10 cellular contexts compared by ENCODE assay signal in the genomic region with DNA sequence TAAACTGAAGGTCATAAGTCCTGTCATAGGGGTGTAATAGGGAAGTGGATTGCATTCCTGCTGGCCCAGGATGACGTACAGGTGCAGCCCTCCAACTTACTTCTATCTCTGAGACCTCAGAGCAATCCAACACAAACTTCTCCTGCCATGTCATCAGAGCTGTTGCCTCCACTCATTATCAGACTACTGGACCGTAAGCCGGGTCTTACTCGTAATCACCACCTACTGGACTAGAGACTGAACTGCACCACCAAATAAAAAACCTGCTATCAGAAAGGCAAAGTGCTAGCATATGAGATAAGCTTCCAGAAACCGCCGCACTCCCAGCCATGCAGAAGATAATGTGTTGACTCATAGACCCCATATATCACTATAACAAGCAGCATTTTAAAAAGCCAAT.
A peak's percentile ranks its signal among the peaks of the same experiment; 100 is the strongest.
DNase-seq lines count a peak whose midpoint lies in the region; ATAC-seq, FAIRE-seq and TF ChIP-seq lines count a peak whose summit lies in the region.
"Had no signal": no experiment of that assay in that cellular context is flagged by ENCODE, and none has a peak within 500 bp of the region (broad histone marks: within the 10 kb centered on the region; RNA-seq: fewer than 3 reads in every experiment).

No MANE protein-coding gene starts in this region.

- CTCF ChIA-PET in IMR-90 (lab: Yijun Ruan, JAX): interaction anchor here (0.5 kb wide), 1 partner anchor 10 kb away, joined by 3 read pairs; no protein-coding TSS in a partner anchor
- CTCF ChIA-PET in WTC11 (lab: Charles Lee): interaction anchor here (0.5 to 1.5 kb wide), 11 partner anchors 9 to 742 kb away, joined by 3 to 6 read pairs (median 3); no protein-coding TSS in a partner anchor
- CTCF ChIA-PET in HepG2 (lab: Yijun Ruan, JAX; ENCODE audit: low intra/inter-chr PET ratio, low total read pairs): no interaction called here

- H2BK120ac ChIP-seq in IMR-90 (ENCODE audit: low read depth, low read length): no peak overlapping the region

- H3K56ac ChIP-seq in IMR-90 (ENCODE audit: extremely low read depth, insufficient read depth, low read length): no peak overlapping the region

- H3K14ac ChIP-seq in IMR-90 (replicated peaks; ENCODE audit: low read depth, low read length): no peak overlapping the region

- intact Hi-C loops in IMR-90 (cut with micrococcal nuclease) (no loop called here), HepG2 (cut with micrococcal nuclease; ENCODE audit: unreplicated experiment) (no loop called here), adrenal gland (cut with DNase I) (no loop called here)

- H3K4me1 ChIP-seq in IMR-90 (ENCODE audit: control insufficient read depth, insufficient read depth, low read length) (no peaks in the 10 kb centered on the region), HepG2 (ENCODE audit: insufficient read depth, low read length) (no peaks in the 10 kb centered on the region), adrenal gland (replicated peaks in 1 of 2) (no peaks in the 10 kb centered on the region)
- H3K4me1 ChIP-seq: prostate gland had no signal

- H4K8ac ChIP-seq in IMR-90 (ENCODE audit: low read depth in 2 of 2, low read length in 2 of 2): no peak overlapping the region

- no peaks in the 10 kb centered on the region for H3K36me3 Mint-ChIP-seq in WTC11
- H3K36me3 Mint-ChIP-seq in mesothelial cell of epicardium: no peaks in the 10 kb centered on the region

- H3K27ac Mint-ChIP-seq in WTC11: no peak overlapping the region
- H3K27ac Mint-ChIP-seq in mesothelial cell of epicardium: no peak overlapping the region

- no peaks in the 10 kb centered on the region for H3K36me3 ChIP-seq in IMR-90 (ENCODE audit: control insufficient read depth, insufficient read depth, low read length)
- H3K36me3 ChIP-seq in HepG2 (replicated peaks in 1 of 2; ENCODE audit: control insufficient read depth in 1 of 2, insufficient read depth in 2 of 2, low read length in 2 of 2): no peaks in the 10 kb centered on the region
- H3K36me3 ChIP-seq in adrenal gland (replicated peaks in 1 of 2): no peaks in the 10 kb centered on the region
- H3K36me3 ChIP-seq: prostate gland had no signal

- H4K20me1 ChIP-seq in IMR-90 (ENCODE audit: insufficient read depth, low read length) (no peaks in the 10 kb centered on the region), HepG2 (ENCODE audit: insufficient read depth, low read length) (no peaks in the 10 kb centered on the region)

- H3K23ac ChIP-seq in IMR-90 (ENCODE audit: low read depth, low read length): no peak overlapping the region

- H3K9me3 ChIP-seq in IMR-90 (ENCODE audit: control insufficient read depth, insufficient read depth, low read length) (peaks cover 5% of the 10 kb centered on the region; the same call in 1 of the 2 replicates), HepG2 (ENCODE audit: low read length) (no peaks in the 10 kb centered on the region), adrenal gland (replicated peaks in 1 of 3) (no peaks in the 10 kb centered on the region)
- H3K9me3 ChIP-seq: prostate gland had no signal

- no peak overlapping the region for H3K4me3 ChIP-seq in IMR-90 (ENCODE audit: insufficient read depth, low read depth, low read length)
- H3K4me3 ChIP-seq in HepG2 (replicated peaks in 1 of 3; ENCODE audit: insufficient read depth in 1 of 3, low read depth in 2 of 3, low read length in 3 of 3): no peak overlapping the region
- H3K4me3 ChIP-seq in adrenal gland: no peak overlapping the region
- H3K4me3 ChIP-seq: prostate gland had no signal

- no peak overlapping the region for H2AK5ac ChIP-seq in IMR-90 (ENCODE audit: low read depth, low read length)

- FAIRE-seq in HepG2 (lab: Jason Lieb, UNC): peak; percentile 18
- FAIRE-seq: GM18507 had no signal

- no peak overlapping the region for H2BK15ac ChIP-seq in IMR-90 (ENCODE audit: low read depth, low read length)

- H3K4me3 Mint-ChIP-seq in WTC11 (no peak overlapping the region), mesothelial cell of epicardium (no peak overlapping the region)

- in situ Hi-C loops in IMR-90 (cut with MboI; ENCODE audit: low sequenced_read_pairs): no loop called here
- in situ Hi-C loops in HepG2 (cut with HindIII; ENCODE audit: extremely low pct_ligation_motif_present, low pct_unique_long_range_greater_than_20kb): no loop called here

- no peak overlapping the region for H3K18ac ChIP-seq in IMR-90 (ENCODE audit: low read depth, low read length)

- no peak overlapping the region for H2BK20ac ChIP-seq in IMR-90 (ENCODE audit: low read depth, low read length)

- no peak for TF ChIP-seq POLR2A in IMR-90 (IDR thresholded peaks at IDR 0.05; ENCODE audit: low read depth, low read length)
- no peak for TF ChIP-seq POLR2A in HepG2 (IDR thresholded peaks at IDR 0.05; ENCODE audit: insufficient read depth in 1 of 2, low read depth in 2 of 2, low read length in 2 of 2)
- no peak for TF ChIP-seq POLR2A in adrenal gland (IDR thresholded peaks at IDR 0.05)

- H3K27me3 ChIP-seq in IMR-90 (ENCODE audit: control insufficient read depth, insufficient read depth, low read length) (no peaks in the 10 kb centered on the region), HepG2 (ENCODE audit: control insufficient read depth in 1 of 2, insufficient read depth in 2 of 2, low read length in 2 of 2) (no peaks in the 10 kb centered on the region), adrenal gland (no peaks in the 10 kb centered on the region)

- no peaks in the 10 kb centered on the region for H3K79me2 ChIP-seq in HepG2 (ENCODE audit: insufficient read depth, low read length)

- peak; percentile 15 for DNase-seq in IMR-90
- peak; percentile 22 for DNase-seq in WTC11 (ENCODE audit: low spot score)
- DNase-seq in HepG2 (ENCODE audit: low spot score): peak; percentile 27
- DNase-seq in adrenal gland: no peak
- no peak for DNase-seq in mesothelial cell of epicardium (ENCODE audit: low spot score in 2 of 2, unreplicated experiment in 2 of 2)
- DNase-seq in NCI-H2029 treated with DMSO at 0.1 percent for 48 hours (lab: John Stamatoyannopoulos, UW): no peak

- H2BK5ac ChIP-seq in IMR-90 (ENCODE audit: low read depth, low read length, poor library complexity, severe bottlenecking): no peak overlapping the region

- H3K9me1 ChIP-seq in IMR-90 (ENCODE audit: insufficient read depth, low read length): no peaks in the 10 kb centered on the region

- H4K5ac ChIP-seq in IMR-90 (ENCODE audit: low read depth, low read length): no peak overlapping the region

- H3K27ac ChIP-seq in IMR-90 (ENCODE audit: insufficient read depth, low read length) (no peak overlapping the region), HepG2 (ENCODE audit: extremely low read length, insufficient read depth, low read length) (no peak overlapping the region), adrenal gland (no peak overlapping the region)
- H3K27ac ChIP-seq: prostate gland had no signal

- WGBS in IMR-90 (ENCODE audit: extremely low coverage in 2 of 2, insufficient read length in 1 of 2), 2 experiments: no CpG with 5 or more reads among the region's 6 CpGs
- WGBS in HepG2 (ENCODE audit: low lambda C conversion rate): 10% methylated on average over 5 of the region's 6 CpGs
- WGBS in adrenal gland, 4 donors: 71 to 77% (median 75%) methylated on average over 6 of the region's 6 CpGs

- dilution Hi-C loops in IMR-90 (cut with HindIII; ENCODE audit: low sequenced_read_pairs, unreplicated experiment): no loop called here

- BruUV-seq in IMR-90 (replicated peaks; lab: Mats Ljungman, UMichigan) (no TSS peak), HepG2 (replicated peaks; lab: Mats Ljungman, UMichigan) (no TSS peak)

- H3K27me3 Mint-ChIP-seq in WTC11 (ENCODE audit: low read depth) (no peaks in the 10 kb centered on the region), mesothelial cell of epicardium (ENCODE audit: low read depth) (no peaks in the 10 kb centered on the region)

- H3K9me3 Mint-ChIP-seq in WTC11: peaks cover 10% of the 10 kb centered on the region
- H3K9me3 Mint-ChIP-seq in mesothelial cell of epicardium: peaks cover 17% of the 10 kb centered on the region

- ATAC-seq in IMR-90 (ENCODE audit: low read depth): no peak
- ATAC-seq in WTC11: peak; percentile 97
- peak; percentile 82 for ATAC-seq in HepG2
- ATAC-seq in HG03354 (IDR thresholded peaks at IDR 0.05; ENCODE audit: poor library complexity, severe bottlenecking, unreplicated experiment): no peak

- H3K9ac ChIP-seq in IMR-90 (ENCODE audit: low read depth, low read length) (no peak overlapping the region), HepG2 (ENCODE audit: insufficient read depth, low read depth, low read length) (no peak overlapping the region)

- H3K79me1 ChIP-seq in IMR-90 (ENCODE audit: low read depth in 1 of 2, low read length in 2 of 2): no peaks in the 10 kb centered on the region

- H3K4me2 ChIP-seq in IMR-90 (ENCODE audit: low read depth, low read length) (no peak overlapping the region), HepG2 (ENCODE audit: low read depth, low read length) (no peak overlapping the region)

- no peak overlapping the region for H4K91ac ChIP-seq in IMR-90 (ENCODE audit: insufficient read depth, low read depth, low read length)

- H2AFZ ChIP-seq in IMR-90 (replicated peaks; ENCODE audit: low read length, poor library complexity): no peak overlapping the region
- H2AFZ ChIP-seq in HepG2 (ENCODE audit: low read length): no peak overlapping the region

- no peak for TF ChIP-seq EP300 in HepG2 (IDR thresholded peaks at IDR 0.05; ENCODE audit: low read depth in 2 of 2, low read length in 2 of 2)
- no peak for TF ChIP-seq EP300 in HepG2 (CRISPR knock-in tag; IDR thresholded peaks at IDR 0.05; ENCODE audit: borderline replicate concordance)

- H3K4me1 Mint-ChIP-seq in WTC11 (no peaks in the 10 kb centered on the region), mesothelial cell of epicardium (no peaks in the 10 kb centered on the region)

- TF ChIP-seq CTCF in GM12873 (IDR thresholded peaks at IDR 0.05; ENCODE audit: insufficient read depth, low read depth, low read length, missing control alignments) (peak; percentile 31), IMR-90 (conservative IDR thresholded peaks at IDR 0.05; ENCODE audit: low read depth, low read length) (peak; percentile 43), WTC11 (IDR thresholded peaks at IDR 0.05) (peak; percentile 74), HepG2 (CRISPR knock-in tag; IDR thresholded peaks at IDR 0.05) (peak; percentile 38), adrenal gland (IDR thresholded peaks at IDR 0.05) (peak in 1 of 6 experiments; percentile 14), mesothelial cell of epicardium (IDR thresholded peaks at IDR 0.05; ENCODE audit: unreplicated experiment) (no peak)

- POLR2A ChIA-PET in IMR-90 (lab: Charles Lee; ENCODE audit: unreplicated experiment): no interaction called here
- POLR2A ChIA-PET in WTC11 (lab: Charles Lee): interaction anchor here (0.6 kb wide), 1 partner anchor 10 kb away, joined by 6 read pairs; no protein-coding TSS in a partner anchor
- POLR2A ChIA-PET in HepG2 (lab: Yijun Ruan, JAX): no interaction called here

- H2AK9ac ChIP-seq in IMR-90 (replicated peaks; ENCODE audit: low read depth, low read length, poor library complexity): no peak overlapping the region

- no peak overlapping the region for H3K4ac ChIP-seq in IMR-90 (ENCODE audit: low read depth, low read length)

- peak; percentile 52 for TF ChIP-seq RAD21 in IMR-90 (IDR thresholded peaks at IDR 0.05; ENCODE audit: low read length)
- no peak for TF ChIP-seq RAD21 in HepG2 (CRISPR knock-in tag; IDR thresholded peaks at IDR 0.05)

TF ChIP-seq in WTC11, 78 proteins besides CTCF, POLR2A, EP300 and RAD21 (continues in another document):
- TF ChIP-seq KAT7 (CRISPR knock-in tag; IDR thresholded peaks at IDR 0.05; ENCODE audit: borderline replicate concordance): no peak

TF ChIP-seq in HepG2, 621 proteins besides CTCF, POLR2A, EP300 and RAD21 (continues in another document):
- TF ChIP-seq ZNF343 (CRISPR knock-in tag; IDR thresholded peaks at IDR 0.05): no peak

Comparison
In these comparisons a context has a peak if more than half of its experiments do, and no peak if none do; other contexts are left out.
1. ATAC-seq: peak in WTC11 (single experiment) and HepG2 (single experiment); none in IMR-90 (single experiment) and HG03354 (single experiment).
2. DNase-seq: peak in IMR-90 (single experiment), WTC11 (single experiment) and HepG2 (single experiment); none in adrenal gland (0 of 7), mesothelial cell of epicardium (0 of 2) and NCI-H2029 treated with DMSO at 0.1 percent for 48 hours (single experiment).